In the genomic region with DNA sequence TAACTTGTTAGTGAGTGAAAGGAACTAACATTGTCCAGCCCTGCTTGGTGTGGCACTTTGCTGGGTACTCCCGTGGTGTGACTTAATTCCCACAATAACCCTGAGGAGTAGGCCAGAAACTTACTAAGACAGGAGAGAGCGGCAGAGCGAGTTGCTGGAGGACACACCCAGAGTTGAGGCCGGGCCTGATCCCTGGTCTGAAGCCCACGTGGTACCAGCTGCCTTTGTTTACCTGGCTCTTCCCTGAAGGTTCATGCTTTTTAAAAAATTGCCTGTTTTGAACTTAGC, we compare ENCODE assay signal across 7 cellular contexts. TPM values are rescaled to one million over a fixed set of nuclear protein-coding genes. Genes with fewer than 3 reads are reported as not detected.
A peak's percentile ranks its signal among the peaks of the same experiment; 100 is the strongest.
DNase-seq lines count a peak whose midpoint lies in the region; FAIRE-seq and TF ChIP-seq lines count a peak whose summit lies in the region.

No MANE protein-coding gene starts in this region.

- no peak for TF ChIP-seq CTCF in ascending aorta (IDR thresholded peaks at IDR 0.05)
- TF ChIP-seq CTCF in GM10266 (IDR thresholded peaks at IDR 0.05; ENCODE audit: control insufficient read depth, insufficient read depth, low read depth, missing control alignments) = no peak

- H3K4me3 ChIP-seq in GM08714 (ENCODE audit: low read length) (peak overlapping the region; percentile 88), ascending aorta (peak overlapping the region; percentile 88 to 98), iPS-15b (ENCODE audit: low read depth, low read length) (peak overlapping the region; percentile 58), small intestine (ENCODE audit: low read depth in 1 of 2, low read length in 2 of 2) (peak overlapping the region; percentile 81 to 88)

- DNase-seq in M059J (ENCODE audit: low read depth) = peak; percentile 45
- DNase-seq in ascending aorta (ENCODE audit: low spot score in 2 of 2) = no peak
- DNase-seq in small intestine = peak; percentile 79
- DNase-seq in effector CD8-positive, alpha-beta T cell (lab: John Stamatoyannopoulos, UW) = no peak
- no peak for DNase-seq in GM10266 (ENCODE audit: extremely low spot score)

- no peaks in the 10 kb centered on the region for H3K27me3 ChIP-seq in ascending aorta
- no peaks in the 10 kb centered on the region for H3K27me3 ChIP-seq in iPS-15b (ENCODE audit: control insufficient read depth, insufficient read depth, low read length)
- H3K27me3 ChIP-seq in small intestine (ENCODE audit: control insufficient read depth in 2 of 2, insufficient read depth in 2 of 2, low read length in 2 of 2) = no peaks in the 10 kb centered on the region

- peak overlapping the region; percentile 27 for H3K9ac ChIP-seq in iPS-15b (ENCODE audit: low read depth, low read length)

- H3K36me3 ChIP-seq in ascending aorta (peaks cover 9 to 11% of the 10 kb centered on the region in 2 donors), iPS-15b (ENCODE audit: control insufficient read depth, insufficient read depth, low read length) (peaks cover 14% of the 10 kb centered on the region), small intestine (ENCODE audit: control insufficient read depth in 2 of 2, insufficient read depth in 2 of 2, low read length in 2 of 2) (no peaks in the 10 kb centered on the region)

- H3K27ac ChIP-seq in ascending aorta = peak overlapping the region; percentile 88 to 95
- peak overlapping the region; percentile 87 to 98 for H3K27ac ChIP-seq in small intestine (ENCODE audit: low read depth in 1 of 2, low read length in 1 of 2)

- peaks cover 11 to 41% of the 10 kb centered on the region in 2 donors for H3K4me1 ChIP-seq in ascending aorta
- no peaks in the 10 kb centered on the region for H3K4me1 ChIP-seq in iPS-15b (ENCODE audit: control insufficient read depth, insufficient read depth, low read length)
- peaks cover 0 to 7% of the 10 kb centered on the region in 2 donors for H3K4me1 ChIP-seq in small intestine (ENCODE audit: control insufficient read depth in 2 of 2, insufficient read depth in 1 of 2, low read depth in 1 of 2, low read length in 1 of 2)

- intact Hi-C loops in ascending aorta (cut with DNase I) = no loop called here

- 0 to 4% (median 2%) methylated on average over 5 of the region's 5 CpGs for WGBS in small intestine, 3 donors

- FAIRE-seq in small intestine (lab: Jason Lieb, UNC) = no peak

- H3K9me3 ChIP-seq in ascending aorta (no peaks in the 10 kb centered on the region), iPS-15b (ENCODE audit: control insufficient read depth, insufficient read depth, low read length) (no peaks in the 10 kb centered on the region), small intestine (ENCODE audit: control insufficient read depth, low read depth) (no peaks in the 10 kb centered on the region)

RNA-seq across cellular contexts. Expression of a gene that starts 0.6 kb away (rescaled TPM):
- 40.0 and 53.0 TPM in 2 replicates for total RNA-seq in M059J (2014; rRNA removed; shearing (Covaris generic))
- 113 TPM for total RNA-seq in ascending aorta
- 100 to 1,000 TPM; 213 to 549 (median 397) TPM for polyA plus RNA-seq in small intestine

RNA-seq across cellular contexts. Expression of a gene that starts 0.9 kb away (rescaled TPM):
- 17.1 and 24.0 TPM in 2 replicates for total RNA-seq in M059J (2014; rRNA removed; shearing (Covaris generic))
- total RNA-seq in ascending aorta = 22.7 TPM
- polyA plus RNA-seq in small intestine = 100 to 1,000 TPM; 201 to 526 (median 507) TPM

RNA-seq across cellular contexts. Expression of a gene that starts 31.4 kb away (rescaled TPM):
- 6.8 and 13.1 TPM in 2 replicates for total RNA-seq in M059J (2014; rRNA removed; shearing (Covaris generic))
- 34.9 TPM for total RNA-seq in ascending aorta
- polyA plus RNA-seq in small intestine = 10 to 100 TPM in 1 of 3 donors, 1 to 10 TPM in 2; 3.6 to 18.8 (median 9.7) TPM

Comparison
In these comparisons a context has a peak if more than half of its experiments do, and no peak if none do; other contexts are left out.
1. DNase-seq: peak in M059J (single experiment) and small intestine (single experiment); none in ascending aorta (0 of 2), effector CD8-positive, alpha-beta T cell (single experiment) and GM10266 (single experiment).
2. Peak in every context shown above with its lines, with median percentiles within 50 percentile points of each other: H3K4me3 ChIP-seq.